32 cellular contexts compared by ENCODE assay signal in genomic region chr15:69384626-69385025, GRCh38.
"Had no signal": no experiment of that assay in that cellular context is flagged by ENCODE, and none has a peak within 500 bp of the region (broad histone marks: within the 10 kb centered on the region; RNA-seq: fewer than 3 reads in every experiment).

No MANE protein-coding gene starts in this region.

- ATAC-seq: activated CD8-positive, alpha-beta T cell treated with anti-CD3 and anti-CD28 coated beads for 36 hours; activated naive CD4-positive, alpha-beta T cell treated with anti-CD3 and anti-CD28 coated beads, Interleukin-2, amount 50 U/mL, for 72 hours; activated T-cell treated with anti-CD3 and anti-CD28 coated beads, Interleukin-2, amount 50 U/mL, for 4 hours; activated T-cell treated with anti-CD3 and anti-CD28 coated beads, Interleukin-2, amount 50 U/mL, for 72 hours; activated T-helper 17 cell treated with anti-CD3 and anti-CD28 coated beads, Interleukin-2, amount 50 U/mL, for 72 hours; body of pancreas had no signal

- H3K4me3 ChIP-seq: adrenal gland, body of pancreas, breast epithelium had no signal

- H3K36me3 ChIP-seq: adrenal gland, brain microvascular endothelial cell, breast epithelium had no signal

- H3K27me3 ChIP-seq: adrenal gland, body of pancreas, brain microvascular endothelial cell, breast epithelium had no signal

- DNase-seq: activated B cell treated with CpG ODN at 0.5 μM for 24 hours; activated CD4-positive, alpha-beta memory T cell treated with anti-CD3 and anti-CD28 coated beads for 36 hours; activated CD4-positive, alpha-beta T cell treated with anti-CD3 and anti-CD28 coated beads for 4 hours; activated CD4-positive, alpha-beta T cell treated with anti-CD3 and anti-CD28 coated beads, Interleukin-2, amount 10 ng/mL, durations not matched to agents 24 days and 14 days; activated CD4-positive, alpha-beta T cell treated with anti-CD3 and anti-CD28 coated beads, Interleukin-2, amount 50 U/mL, for 1 hour; activated CD4-positive, alpha-beta T cell treated with anti-CD3 and anti-CD28 coated beads, Interleukin-2, amount 50 U/mL, for 4 hours; activated CD4-positive, CD25-positive, alpha-beta regulatory T cell treated with anti-CD3 and anti-CD28 coated beads, Interleukin-2, amount 50 U/mL, for 72 hours; activated CD8-positive, alpha-beta memory T cell treated with anti-CD3 and anti-CD28 coated beads, Interleukin-2, amount 50 U/mL, for 4 hours; activated CD8-positive, alpha-beta T cell treated with anti-CD3 and anti-CD28 coated beads for 36 hours; activated effector memory CD4-positive, alpha-beta T cell treated with anti-CD3 and anti-CD28 coated beads, Interleukin-2, amount 50 U/mL, for 16 hours; activated gamma-delta T cell treated with Interleukin-2 at 50 U/mL for 16 hours; activated naive CD4-positive, alpha-beta T cell; activated naive CD4-positive, alpha-beta T cell treated with anti-CD3 and anti-CD28 coated beads for 36 hours; activated naive CD4-positive, alpha-beta T cell treated with anti-CD3 and anti-CD28 coated beads, Interleukin-2, amount 50 U/mL, for 16 hours; activated naive CD8-positive, alpha-beta T cell treated with anti-CD3 and anti-CD28 coated beads for 36 hours; activated T-cell treated with anti-CD3 and anti-CD28 coated beads for 4 hours; activated T-cell treated with anti-CD3 and anti-CD28 coated beads, Interleukin-2, amount 50 U/mL, for 1 hour; activated T-cell treated with anti-CD3 and anti-CD28 coated beads, Interleukin-2, amount 50 U/mL, for 4 hours; activated T-cell treated with anti-CD3 and anti-CD28 coated beads, Interleukin-2, amount 50 U/mL, for 72 hours; amniotic stem cell; body of pancreas; brain microvascular endothelial cell; central memory CD4-positive, alpha-beta T cell; T-helper 2 cell; T-helper 9 cell had no signal

- H3K9me3 ChIP-seq: adrenal gland, body of pancreas, breast epithelium had no signal

- H3K4me1 ChIP-seq: adrenal gland, breast epithelium had no signal

- H3K27ac ChIP-seq: adrenal gland, body of pancreas, brain microvascular endothelial cell, breast epithelium, VCaP had no signal

- FAIRE-seq: astrocyte, TTC549 had no signal
